ENCODE assay signal across 2 cellular contexts in genomic region chr10:34922138-34922537, GRCh38.
TF ChIP-seq lines count a peak whose summit lies in the region.

No MANE protein-coding gene starts in this region.

TF ChIP-seq in SK-N-SH treated with all-trans-retinoic acid at 6 μM for 48 hours, 23 proteins besides CTCF, POLR2A, EP300 and RAD21:
- TF ChIP-seq ZFP3 (CRISPR knock-in tag; IDR thresholded peaks at IDR 0.05) (no peak), ZNF565 (CRISPR knock-in tag; conservative IDR thresholded peaks at IDR 0.05; ENCODE audit: low read depth) (no peak), BACH2 (CRISPR knock-in tag; IDR thresholded peaks at IDR 0.05; ENCODE audit: borderline replicate concordance) (no peak), CSRNP3 (CRISPR knock-in tag; IDR thresholded peaks at IDR 0.05) (no peak), ZC3H10 (CRISPR knock-in tag; IDR thresholded peaks at IDR 0.05) (no peak)

TF ChIP-seq in SK-N-SH, 30 proteins besides CTCF, POLR2A, EP300 and RAD21:
- TF ChIP-seq REST (IDR thresholded peaks at IDR 0.05; ENCODE audit: low read depth, low read length): no peak
- TF ChIP-seq FOSL2 (IDR thresholded peaks at IDR 0.05; ENCODE audit: borderline replicate concordance, low read depth): no peak
- no peak for TF ChIP-seq SIN3A (IDR thresholded peaks at IDR 0.05; ENCODE audit: borderline replicate concordance, low read depth, low read length)
- no peak for TF ChIP-seq MXI1 (IDR thresholded peaks at IDR 0.05; ENCODE audit: low read depth, low read length)
- no peak for TF ChIP-seq PBX3 (IDR thresholded peaks at IDR 0.05)
- TF ChIP-seq EZH2phosphoT487 (IDR thresholded peaks at IDR 0.05; ENCODE audit: borderline replicate concordance, low read depth): no peak
- no peak for TF ChIP-seq NFIC (IDR thresholded peaks at IDR 0.05; ENCODE audit: borderline replicate concordance)
- no peak for TF ChIP-seq USF2 (IDR thresholded peaks at IDR 0.05; ENCODE audit: borderline replicate concordance, low read depth, low read length)
- no peak for TF ChIP-seq RFX5 (IDR thresholded peaks at IDR 0.05; ENCODE audit: low read length)
- TF ChIP-seq MEF2A (IDR thresholded peaks at IDR 0.05; ENCODE audit: borderline replicate concordance, low read depth): no peak
- TF ChIP-seq ELF1 (IDR thresholded peaks at IDR 0.05): no peak
- no peak for TF ChIP-seq IRF3 (IDR thresholded peaks at IDR 0.05; ENCODE audit: low read depth, low read length)
- TF ChIP-seq YY1 (IDR thresholded peaks at IDR 0.05; ENCODE audit: low read depth): no peak
- no peak for TF ChIP-seq JUND (IDR thresholded peaks at IDR 0.05)
- TF ChIP-seq TEAD4 (IDR thresholded peaks at IDR 0.05; ENCODE audit: borderline replicate concordance, insufficient read depth): no peak
- no peak for TF ChIP-seq RCOR1 (IDR thresholded peaks at IDR 0.05; ENCODE audit: low read length)
- no peak for TF ChIP-seq FOXM1 (IDR thresholded peaks at IDR 0.05; ENCODE audit: low read depth)
- TF ChIP-seq TAF1 (IDR thresholded peaks at IDR 0.05; ENCODE audit: borderline replicate concordance, low read depth, low read length): no peak
TF ChIP-seq in SK-N-SH: peak in this region for 0.
